In the genomic region with DNA sequence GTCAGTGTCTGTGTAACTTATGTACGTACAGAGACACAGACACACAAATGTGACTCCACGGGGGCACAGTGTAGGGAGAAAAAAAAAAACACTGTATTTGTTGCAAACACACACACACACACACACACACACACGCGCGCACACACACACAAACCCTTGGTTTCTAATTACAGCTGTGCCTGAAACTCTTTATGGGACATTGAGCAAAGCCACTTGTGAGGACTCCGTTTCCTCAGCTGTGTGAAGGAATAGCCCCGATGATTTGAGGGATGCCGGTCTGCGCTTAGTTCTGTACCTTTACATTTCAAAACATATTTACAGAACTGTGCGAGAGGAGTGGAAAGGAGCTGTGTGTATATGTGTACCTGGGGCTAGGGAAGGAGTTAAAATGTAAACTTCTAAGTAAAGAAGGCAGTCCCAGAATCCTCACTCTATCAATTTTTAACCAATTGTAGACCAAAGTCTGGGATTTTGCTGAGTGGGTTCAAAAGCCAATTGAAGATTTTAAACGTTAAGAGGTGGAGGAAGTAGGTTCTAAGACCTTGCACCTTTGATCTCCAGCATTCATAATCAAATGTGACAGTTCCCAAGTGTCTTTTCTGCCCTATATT, we compare ENCODE assay signal across 8 cellular contexts. TPM values are rescaled to one million over a fixed set of nuclear protein-coding genes. Genes with fewer than 3 reads are reported as not detected.
DNase-seq lines count a peak whose midpoint lies in the region; ATAC-seq and TF ChIP-seq lines count a peak whose summit lies in the region.

No MANE protein-coding gene starts in this region.

- H3K9me3 Mint-ChIP-seq in mesothelial cell of epicardium, result no peaks in the 10 kb centered on the region

- peak overlapping the region; percentile 63 for H3K4me3 Mint-ChIP-seq in mesothelial cell of epicardium

- H3K36me3 Mint-ChIP-seq in mesothelial cell of epicardium, result no peaks in the 10 kb centered on the region

- H3K27me3 Mint-ChIP-seq in mesothelial cell of epicardium (ENCODE audit: low read depth), result no peaks in the 10 kb centered on the region

- peaks cover 59% of the 10 kb centered on the region for H3K4me1 Mint-ChIP-seq in mesothelial cell of epicardium

- peak; percentile 58 for DNase-seq in Right ventricle myocardium inferior (ENCODE audit: missing footprints)
- DNase-seq in cardiac septum (ENCODE audit: low spot score), result no peak
- DNase-seq in mesothelial cell of epicardium (ENCODE audit: low spot score in 2 of 2, unreplicated experiment in 2 of 2), result no peak
- no peak for DNase-seq in anterior cingulate cortex (lab: John Stamatoyannopoulos, UW)
- no peak for DNase-seq in NCI-H128 (lab: John Stamatoyannopoulos, UW; ENCODE audit: unreplicated experiment)
- DNase-seq in amniotic stem cell (lab: John Stamatoyannopoulos, UW), result no peak

- H3K27ac ChIP-seq in cingulate gyrus (ENCODE audit: low read depth, low read length), result peak overlapping the region; percentile 10

- H3K27ac Mint-ChIP-seq in mesothelial cell of epicardium, result peak overlapping the region; percentile 100

- ATAC-seq in Right ventricle myocardium inferior (peak; percentile 6), GM19023 (IDR thresholded peaks at IDR 0.05; ENCODE audit: unreplicated experiment) (no peak)

- intact Hi-C loops in Right ventricle myocardium inferior (cut with DNase I) (no loop called here), cardiac septum (cut with DNase I) (loop anchor here (2.0 kb wide), 1 partner anchor 198 kb away; no protein-coding TSS in a partner anchor)

- TF ChIP-seq CTCF in mesothelial cell of epicardium (IDR thresholded peaks at IDR 0.05; ENCODE audit: unreplicated experiment), result no peak

RNA-seq across cellular contexts. Expression of a gene that starts 5.3 kb away (rescaled TPM):
- total RNA-seq in Right ventricle myocardium inferior (95.5 TPM), cardiac septum (67.4 TPM), mesothelial cell of epicardium (29.2 to 32.7 TPM (median 30.6 TPM) in 3 replicates)

RNA-seq across cellular contexts. Expression of a gene that starts 48.3 kb away (rescaled TPM):
- total RNA-seq in Right ventricle myocardium inferior, result not detected
- total RNA-seq in cardiac septum, result not detected
- total RNA-seq in mesothelial cell of epicardium, result not detected in 3 replicates
